In the genomic region with DNA sequence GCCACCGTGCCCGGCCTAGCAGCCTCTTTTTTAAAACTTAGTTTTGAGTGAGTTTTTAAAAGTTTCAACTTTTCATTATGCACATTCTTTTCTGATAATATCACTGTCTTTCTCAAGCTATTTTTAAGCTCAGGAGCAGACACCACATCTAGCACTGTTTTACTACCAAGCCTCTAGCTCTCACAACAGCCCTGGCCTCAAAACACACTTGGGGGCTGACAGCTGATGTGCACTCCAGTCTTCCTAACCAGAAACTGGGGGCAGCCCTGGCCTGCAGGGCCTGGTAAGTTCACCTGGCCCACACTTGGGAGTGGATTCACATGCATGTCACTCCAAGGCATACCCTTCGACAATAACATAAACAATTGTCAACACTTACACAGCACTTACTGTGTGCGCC, we compare ENCODE assay signal across 1 cellular context.
TF ChIP-seq lines count a peak whose summit lies in the region.

No MANE protein-coding gene starts in this region.

TF ChIP-seq in IMR-90, 13 proteins besides CTCF, POLR2A, EP300 and RAD21:
- TF ChIP-seq RCOR1 (IDR thresholded peaks at IDR 0.05; ENCODE audit: insufficient replicate concordance, low read length) (no peak), MXI1 (IDR thresholded peaks at IDR 0.05; ENCODE audit: borderline replicate concordance, low read depth, low read length) (no peak), BHLHE40 (IDR thresholded peaks at IDR 0.05; ENCODE audit: low read depth, low read length) (no peak), NFE2L2 (IDR thresholded peaks at IDR 0.05; ENCODE audit: low read depth, low read length) (no peak), CEBPB (IDR thresholded peaks at IDR 0.05; ENCODE audit: low read depth, low read length) (no peak), MAFK (IDR thresholded peaks at IDR 0.05; ENCODE audit: low read depth, low read length) (no peak), FOS (IDR thresholded peaks at IDR 0.05; ENCODE audit: low read depth, low read length) (no peak), CHD1 (IDR thresholded peaks at IDR 0.05; ENCODE audit: low read depth, low read length) (no peak), MAZ (IDR thresholded peaks at IDR 0.05; ENCODE audit: borderline replicate concordance, low read depth, low read length) (no peak), SMC3 (IDR thresholded peaks at IDR 0.05; ENCODE audit: low read depth, low read length) (no peak), USF2 (IDR thresholded peaks at IDR 0.05; ENCODE audit: low read depth, low read length) (no peak)
- TF ChIP-seq, protein P1, sequence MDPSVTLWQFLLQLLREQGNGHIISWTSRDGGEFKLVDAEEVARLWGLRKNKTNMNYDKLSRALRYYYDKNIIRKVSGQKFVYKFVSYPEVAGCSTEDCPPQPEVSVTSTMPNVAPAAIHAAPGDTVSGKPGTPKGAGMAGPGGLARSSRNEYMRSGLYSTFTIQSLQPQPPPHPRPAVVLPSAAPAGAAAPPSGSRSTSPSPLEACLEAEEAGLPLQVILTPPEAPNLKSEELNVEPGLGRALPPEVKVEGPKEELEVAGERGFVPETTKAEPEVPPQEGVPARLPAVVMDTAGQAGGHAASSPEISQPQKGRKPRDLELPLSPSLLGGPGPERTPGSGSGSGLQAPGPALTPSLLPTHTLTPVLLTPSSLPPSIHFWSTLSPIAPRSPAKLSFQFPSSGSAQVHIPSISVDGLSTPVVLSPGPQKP (IDR thresholded peaks at IDR 0.05; ENCODE audit: borderline replicate concordance, low read depth, low read length), result no peak
